23 cellular contexts compared by ENCODE assay signal in the genomic region with DNA sequence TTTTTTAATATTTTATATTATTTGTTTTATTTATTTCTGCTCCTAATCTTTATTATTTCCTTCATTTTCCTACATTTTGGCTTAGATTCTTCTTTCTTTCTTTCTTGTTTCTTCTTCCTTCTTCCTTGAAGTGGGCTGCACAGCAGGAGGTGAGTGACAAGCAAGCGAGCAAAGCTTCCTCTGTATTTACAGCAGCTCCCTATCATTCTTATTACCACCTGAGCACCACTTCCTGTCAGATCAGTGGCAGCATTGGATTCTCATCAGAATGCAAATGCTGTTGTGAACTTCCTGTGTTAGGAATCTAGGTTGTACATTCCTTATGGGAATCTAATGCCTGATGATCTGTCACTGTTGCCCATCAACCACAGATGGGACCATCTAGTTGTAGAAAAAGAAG.
"Had no signal": no experiment of that assay in that cellular context is flagged by ENCODE, and none has a peak within 500 bp of the region (broad histone marks: within the 10 kb centered on the region; RNA-seq: fewer than 3 reads in every experiment).

No MANE protein-coding gene starts in this region.

- ATAC-seq: activated CD4-positive, CD25-positive, alpha-beta regulatory T cell treated with anti-CD3 and anti-CD28 coated beads, Interleukin-2, amount 50 U/mL, for 24 hours; activated CD8-positive, alpha-beta T cell treated with anti-CD3 and anti-CD28 coated beads for 36 hours; body of pancreas; Panc1 had no signal

- DNase-seq: activated CD4-positive, alpha-beta T cell treated with anti-CD3 and anti-CD28 coated beads for 4 hours; activated CD8-positive, alpha-beta memory T cell treated with anti-CD3 and anti-CD28 coated beads, Interleukin-2, amount 50 U/mL, for 48 hours; activated CD8-positive, alpha-beta T cell treated with anti-CD3 and anti-CD28 coated beads for 36 hours; activated naive CD4-positive, alpha-beta T cell treated with anti-CD3 and anti-CD28 coated beads, Interleukin-2, amount 50 U/mL, for 16 hours; activated naive CD8-positive, alpha-beta T cell treated with anti-CD3 and anti-CD28 coated beads, Interleukin-2, amount 10 ng/mL, durations not matched to agents 7 days and 5 days; activated T-cell treated with anti-CD3 and anti-CD28 coated beads, Interleukin-2, amount 50 U/mL, for 1 hour; aorta; body of pancreas; NCI-H1092; NCI-H1930; NCI-H2171; NCI-H2227 treated with DMSO at 0.1 percent for 48 hours; NCI-H82; OCI-M1; Right ventricle myocardium superior; SJCRH30; SK-N-SH; T-helper 1 cell; WERI-Rb-1 had no signal

- H3K27ac ChIP-seq: body of pancreas, RWPE1, SJCRH30, WERI-Rb-1 had no signal

- H3K9me3 ChIP-seq: body of pancreas, SJCRH30, SK-N-SH had no signal

- H3K4me2 ChIP-seq: SK-N-SH had no signal

- H3K4me3 Mint-ChIP-seq: activated CD8-positive, alpha-beta T cell treated with anti-CD3 and anti-CD28 coated beads for 36 hours; activated naive CD8-positive, alpha-beta T cell treated with anti-CD3 and anti-CD28 coated beads, Interleukin-2, amount 10 ng/mL, durations not matched to agents 7 days and 5 days; central memory CD8-positive, alpha-beta T cell had no signal

- H3K36me3 ChIP-seq: SJCRH30, WERI-Rb-1 had no signal

- H3K27me3 Mint-ChIP-seq: activated CD8-positive, alpha-beta T cell treated with anti-CD3 and anti-CD28 coated beads for 36 hours; activated naive CD8-positive, alpha-beta T cell treated with anti-CD3 and anti-CD28 coated beads, Interleukin-2, amount 10 ng/mL, durations not matched to agents 7 days and 5 days; central memory CD8-positive, alpha-beta T cell had no signal

- H3K9me2 ChIP-seq: SK-N-SH had no signal

- H3K27me3 ChIP-seq: body of pancreas, SJCRH30 had no signal

- H3K36me3 Mint-ChIP-seq: activated naive CD8-positive, alpha-beta T cell treated with anti-CD3 and anti-CD28 coated beads, Interleukin-2, amount 10 ng/mL, durations not matched to agents 7 days and 5 days had no signal

- H3K4me1 ChIP-seq: body of pancreas, SJCRH30 had no signal

- H3K4me3 ChIP-seq: body of pancreas, SJCRH30 had no signal

- H3K4me1 Mint-ChIP-seq: activated naive CD8-positive, alpha-beta T cell treated with anti-CD3 and anti-CD28 coated beads, Interleukin-2, amount 10 ng/mL, durations not matched to agents 7 days and 5 days; central memory CD8-positive, alpha-beta T cell had no signal

- H3K27ac Mint-ChIP-seq: activated CD8-positive, alpha-beta T cell treated with anti-CD3 and anti-CD28 coated beads for 36 hours; activated naive CD8-positive, alpha-beta T cell treated with anti-CD3 and anti-CD28 coated beads, Interleukin-2, amount 10 ng/mL, durations not matched to agents 7 days and 5 days had no signal
